In genomic region chr5:45179686-45180085, GRCh38 we compare ENCODE assay signal across 28 cellular contexts.
"Had no signal": no experiment of that assay in that cellular context is flagged by ENCODE, and none has a peak within 500 bp of the region (broad histone marks: within the 10 kb centered on the region; RNA-seq: fewer than 3 reads in every experiment).

No MANE protein-coding gene starts in this region.

- H3K27ac ChIP-seq: ascending aorta, breast epithelium, cardiac muscle cell, colonic mucosa, epithelial cell of prostate, esophagus squamous epithelium, gastroesophageal sphincter, heart right ventricle had no signal

- ATAC-seq: activated naive CD4-positive, alpha-beta T cell treated with anti-CD3 and anti-CD28 coated beads, Interleukin-2, amount 50 U/mL, for 72 hours; activated T-cell treated with anti-CD3 and anti-CD28 coated beads, Interleukin-2, amount 50 U/mL, for 72 hours; gastroesophageal sphincter; heart right ventricle had no signal

- H3K4me1 ChIP-seq: ascending aorta, breast epithelium, colonic mucosa, esophagus squamous epithelium, gastroesophageal sphincter had no signal

- H3K4me3 ChIP-seq: ascending aorta, breast epithelium, cardiac muscle cell, colonic mucosa, esophagus squamous epithelium, gastroesophageal sphincter, heart right ventricle had no signal

- H3K9me3 Mint-ChIP-seq: activated CD4-positive, alpha-beta memory T cell treated with anti-CD3 and anti-CD28 coated beads, Interleukin-2, amount 10 ng/mL, durations not matched to agents 7 days and 5 days had no signal

- H3K36me3 ChIP-seq: ascending aorta, breast epithelium, cardiac muscle cell, colonic mucosa, esophagus squamous epithelium, gastroesophageal sphincter, heart right ventricle had no signal

- H3K27ac Mint-ChIP-seq: activated CD4-positive, alpha-beta memory T cell treated with anti-CD3 and anti-CD28 coated beads, Interleukin-2, amount 10 ng/mL, durations not matched to agents 7 days and 5 days; activated CD4-positive, alpha-beta T cell treated with anti-CD3 and anti-CD28 coated beads, Interleukin-2, amount 10 ng/mL, durations not matched to agents 7 days and 5 days; activated naive CD4-positive, alpha-beta T cell treated with anti-CD3 and anti-CD28 coated beads, Interleukin-2, amount 10 ng/mL, durations not matched to agents 7 days and 5 days; activated naive CD4-positive, alpha-beta T cell treated with anti-CD3 and anti-CD28 coated beads, Interleukin-2, amount 50 U/mL, for 72 hours; activated naive CD8-positive, alpha-beta T cell treated with anti-CD3 and anti-CD28 coated beads, Interleukin-2, amount 10 ng/mL, durations not matched to agents 7 days and 5 days; activated T-cell treated with anti-CD3 and anti-CD28 coated beads, Interleukin-2, amount 50 U/mL, for 24 hours; activated T-cell treated with anti-CD3 and anti-CD28 coated beads, Interleukin-2, amount 50 U/mL, for 72 hours; brain had no signal

- H3K36me3 Mint-ChIP-seq: activated naive CD4-positive, alpha-beta T cell treated with anti-CD3 and anti-CD28 coated beads, Interleukin-2, amount 10 ng/mL, durations not matched to agents 7 days and 5 days; activated naive CD4-positive, alpha-beta T cell treated with anti-CD3 and anti-CD28 coated beads, Interleukin-2, amount 50 U/mL, for 72 hours; activated naive CD8-positive, alpha-beta T cell treated with anti-CD3 and anti-CD28 coated beads, Interleukin-2, amount 10 ng/mL, durations not matched to agents 7 days and 5 days; brain had no signal

- H3K4me3 Mint-ChIP-seq: activated CD4-positive, alpha-beta memory T cell treated with anti-CD3 and anti-CD28 coated beads, Interleukin-2, amount 10 ng/mL, durations not matched to agents 7 days and 5 days; activated CD4-positive, alpha-beta T cell treated with anti-CD3 and anti-CD28 coated beads, Interleukin-2, amount 10 ng/mL, durations not matched to agents 7 days and 5 days; activated naive CD4-positive, alpha-beta T cell treated with anti-CD3 and anti-CD28 coated beads, Interleukin-2, amount 10 ng/mL, durations not matched to agents 7 days and 5 days; activated naive CD8-positive, alpha-beta T cell treated with anti-CD3 and anti-CD28 coated beads, Interleukin-2, amount 10 ng/mL, durations not matched to agents 7 days and 5 days; activated T-cell treated with anti-CD3 and anti-CD28 coated beads, Interleukin-2, amount 50 U/mL, for 24 hours; activated T-cell treated with anti-CD3 and anti-CD28 coated beads, Interleukin-2, amount 50 U/mL, for 72 hours had no signal

- H3K27me3 Mint-ChIP-seq: activated CD4-positive, alpha-beta memory T cell treated with anti-CD3 and anti-CD28 coated beads, Interleukin-2, amount 10 ng/mL, durations not matched to agents 7 days and 5 days; activated CD4-positive, alpha-beta T cell treated with anti-CD3 and anti-CD28 coated beads, Interleukin-2, amount 10 ng/mL, durations not matched to agents 7 days and 5 days; activated naive CD4-positive, alpha-beta T cell treated with anti-CD3 and anti-CD28 coated beads, Interleukin-2, amount 10 ng/mL, durations not matched to agents 7 days and 5 days; activated naive CD8-positive, alpha-beta T cell treated with anti-CD3 and anti-CD28 coated beads, Interleukin-2, amount 10 ng/mL, durations not matched to agents 7 days and 5 days; activated T-cell treated with anti-CD3 and anti-CD28 coated beads, Interleukin-2, amount 50 U/mL, for 24 hours had no signal

- H3K4me1 Mint-ChIP-seq: activated CD4-positive, alpha-beta memory T cell treated with anti-CD3 and anti-CD28 coated beads, Interleukin-2, amount 10 ng/mL, durations not matched to agents 7 days and 5 days; activated CD4-positive, alpha-beta T cell treated with anti-CD3 and anti-CD28 coated beads, Interleukin-2, amount 10 ng/mL, durations not matched to agents 7 days and 5 days; activated naive CD4-positive, alpha-beta T cell treated with anti-CD3 and anti-CD28 coated beads, Interleukin-2, amount 10 ng/mL, durations not matched to agents 7 days and 5 days; activated naive CD8-positive, alpha-beta T cell treated with anti-CD3 and anti-CD28 coated beads, Interleukin-2, amount 10 ng/mL, durations not matched to agents 7 days and 5 days had no signal

- H3K27me3 ChIP-seq: ascending aorta, breast epithelium, cardiac muscle cell, colonic mucosa, esophagus squamous epithelium, gastroesophageal sphincter, heart right ventricle had no signal

- DNase-seq: activated CD4-positive, alpha-beta memory T cell treated with anti-CD3 and anti-CD28 coated beads, Interleukin-2, amount 10 ng/mL, durations not matched to agents 7 days and 5 days; activated CD4-positive, alpha-beta T cell treated with anti-CD3 and anti-CD28 coated beads for 1 hour; activated CD4-positive, alpha-beta T cell treated with anti-CD3 and anti-CD28 coated beads for 4 hours; activated CD4-positive, alpha-beta T cell treated with anti-CD3 and anti-CD28 coated beads, Interleukin-2, amount 10 ng/mL, durations not matched to agents 7 days and 5 days; activated CD4-positive, alpha-beta T cell treated with anti-CD3 and anti-CD28 coated beads, Interleukin-2, amount 50 U/mL, for 4 hours; activated CD8-positive, alpha-beta memory T cell treated with anti-CD3 and anti-CD28 coated beads, Interleukin-2, amount 50 U/mL, for 48 hours; activated gamma-delta T cell; activated naive CD4-positive, alpha-beta T cell; activated naive CD4-positive, alpha-beta T cell treated with anti-CD3 and anti-CD28 coated beads, Interleukin-2, amount 10 ng/mL, durations not matched to agents 7 days and 5 days; activated naive CD8-positive, alpha-beta T cell treated with anti-CD3 and anti-CD28 coated beads, Interleukin-2, amount 10 ng/mL, durations not matched to agents 7 days and 5 days; activated T-cell treated with anti-CD3 and anti-CD28 coated beads for 4 hours; activated T-cell treated with anti-CD3 and anti-CD28 coated beads, Interleukin-2, amount 50 U/mL, for 24 hours; activated T-cell treated with anti-CD3 and anti-CD28 coated beads, Interleukin-2, amount 50 U/mL, for 72 hours; central memory CD4-positive, alpha-beta T cell; cerebellar nuclear complex; colonic mucosa; effector CD8-positive, alpha-beta T cell; esophagus squamous epithelium; foreskin melanocyte; heart right ventricle; T-helper 2 cell had no signal
